19 cellular contexts compared by ENCODE assay signal in the genomic region with DNA sequence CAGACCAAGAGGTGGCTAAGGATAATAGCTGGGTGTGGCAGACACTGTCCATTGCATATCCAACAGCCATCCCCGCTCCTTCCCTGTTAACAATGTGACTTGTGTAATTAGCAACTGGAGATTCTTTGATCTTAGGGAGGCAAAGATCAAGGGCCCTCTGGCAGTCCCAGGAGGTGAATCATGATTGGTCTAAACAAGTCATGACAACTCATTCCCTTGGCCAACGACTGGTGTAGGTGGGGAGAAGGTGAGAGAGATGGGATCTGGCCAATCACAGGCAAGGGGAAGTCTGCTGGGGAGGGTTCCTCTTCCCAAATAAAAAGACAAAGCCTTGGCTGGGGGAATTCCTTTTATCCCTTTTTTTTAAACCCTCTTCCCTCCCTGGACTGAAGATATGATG. TPM values are rescaled to one million over a fixed set of nuclear protein-coding genes. Genes with fewer than 3 reads are reported as not detected.
DNase-seq lines count a peak whose midpoint lies in the region; TF ChIP-seq lines count a peak whose summit lies in the region.
"Had no signal": no experiment of that assay in that cellular context is flagged by ENCODE, and none has a peak within 500 bp of the region (broad histone marks: within the 10 kb centered on the region; RNA-seq: fewer than 3 reads in every experiment).

No MANE protein-coding gene starts in this region.

- H3K4me1 ChIP-seq in esophagus squamous epithelium (peaks cover 14 to 41% (median 29%) of the 10 kb centered on the region in 3 donors), sigmoid colon (peaks cover 0 to 17% (median 15%) of the 10 kb centered on the region in 4 donors)

- TF ChIP-seq POLR2A in esophagus squamous epithelium (IDR thresholded peaks at IDR 0.05) (no peak), sigmoid colon (IDR thresholded peaks at IDR 0.05) (no peak)

- no peak for TF ChIP-seq CTCF in RWPE1 (conservative IDR thresholded peaks at IDR 0.05; ENCODE audit: low read depth)
- TF ChIP-seq CTCF in esophagus squamous epithelium (IDR thresholded peaks at IDR 0.05) = no peak
- no peak for TF ChIP-seq CTCF in sigmoid colon (IDR thresholded peaks at IDR 0.05)

- POLR2A ChIA-PET in RWPE1 (lab: Yijun Ruan, JAX; ENCODE audit: low non-redundant PET) = no interaction called here

- CTCF ChIA-PET in RWPE1 (lab: Yijun Ruan, JAX) = no interaction called here

- H3K9me3 ChIP-seq in esophagus squamous epithelium = no peaks in the 10 kb centered on the region
- no peaks in the 10 kb centered on the region for H3K9me3 ChIP-seq in sigmoid colon
- H3K9me3 ChIP-seq: SJCRH30 had no signal

- peak; percentile 14 for DNase-seq in activated effector memory CD4-positive, alpha-beta T cell treated with anti-CD3 and anti-CD28 coated beads, Interleukin-2, amount 50 U/mL, for 16 hours
- no peak for DNase-seq in activated effector memory CD4-positive, alpha-beta T cell treated with Interleukin-2 at 50 U/mL for 16 hours
- peak; percentile 55 for DNase-seq in RWPE1 (ENCODE audit: low spot score)
- no peak for DNase-seq in esophagus squamous epithelium (lab: John Stamatoyannopoulos, UW)
- DNase-seq in sigmoid colon = peak; percentile 10
- no peak for DNase-seq in RPMI8226
- DNase-seq in COLO829 (ENCODE audit: low spot score) = no peak
- no peak for DNase-seq in stimulated activated CD8-positive, alpha-beta memory T cell treated with anti-CD3 and anti-CD28 coated beads, Interleukin-4, amount 100 ng/mL, for 48 hours
- DNase-seq: C1 segment of cervical spinal cord, COR-L47, DMS79, GM23248, MM.1S, NCI-H1105, NCI-H1694 treated with DMSO at 0.1 percent for 48 hours, NCI-H446 treated with DMSO at 0.1 percent for 48 hours, NCI-H82, SJCRH30 had no signal

- no peaks in the 10 kb centered on the region for H3K36me3 ChIP-seq in esophagus squamous epithelium
- no peaks in the 10 kb centered on the region for H3K36me3 ChIP-seq in sigmoid colon
- H3K36me3 ChIP-seq: SJCRH30 had no signal

- intact Hi-C loops in esophagus squamous epithelium (cut with DNase I) (no loop called here), sigmoid colon (cut with DNase I) (no loop called here)

- WGBS in esophagus squamous epithelium, 2 donors = 28 to 46% methylated on average over 2 of the region's 2 CpGs
- 14 to 63% methylated on average over 2 of the region's 2 CpGs for WGBS in sigmoid colon, 2 donors

- TF ChIP-seq EP300 in sigmoid colon (IDR thresholded peaks at IDR 0.05) = no peak

- H3K27ac ChIP-seq in RWPE1 = no peak overlapping the region
- H3K27ac ChIP-seq in esophagus squamous epithelium = peak overlapping the region in 3 of 4 donors; percentile 19 to 90 (median 72)
- H3K27ac ChIP-seq in sigmoid colon = no peak overlapping the region
- H3K27ac ChIP-seq: GM23248, KMS-11, SJCRH30 had no signal

- H3K4me3 ChIP-seq in esophagus squamous epithelium (no peak overlapping the region), sigmoid colon (no peak overlapping the region)
- H3K4me3 ChIP-seq: GM23248, SJCRH30 had no signal

- no peaks in the 10 kb centered on the region for H3K27me3 ChIP-seq in esophagus squamous epithelium
- no peaks in the 10 kb centered on the region for H3K27me3 ChIP-seq in sigmoid colon
- H3K27me3 ChIP-seq: SJCRH30 had no signal

RNA-seq across cellular contexts. Expression of a gene that starts 46.2 kb away (rescaled TPM):
- 100 to 1,000 TPM in 3 of 4 donors, 10 to 100 TPM in 1; 87.8 to 139 (median 111) TPM for total RNA-seq in esophagus squamous epithelium
- 10 to 100 TPM in 2 of 4 donors, 1 to 10 TPM in 2; 7.8 to 11.4 (median 10.3) TPM for total RNA-seq in sigmoid colon
- polyA plus RNA-seq in sigmoid colon = 100 to 1,000 TPM in 2 of 3 donors, 10 to 100 TPM in 1; 56.5 to 147 (median 105) TPM

Comparison
In these comparisons a context has a peak if more than half of its experiments do, and no peak if none do; other contexts are left out.
1. DNase-seq: peak in activated effector memory CD4-positive, alpha-beta T cell treated with anti-CD3 and anti-CD28 coated beads, Interleukin-2, amount 50 U/mL, for 16 hours (single experiment), RWPE1 (single experiment) and sigmoid colon (single experiment); none in activated effector memory CD4-positive, alpha-beta T cell treated with Interleukin-2 at 50 U/mL for 16 hours (single experiment), esophagus squamous epithelium (single experiment), RPMI8226 (single experiment), COLO829 (single experiment) and stimulated activated CD8-positive, alpha-beta memory T cell treated with anti-CD3 and anti-CD28 coated beads, Interleukin-4, amount 100 ng/mL, for 48 hours (single experiment).
2. H3K27ac ChIP-seq: peak in esophagus squamous epithelium (3 of 4); none in RWPE1 (single experiment) and sigmoid colon (0 of 4).
3. RNA of a gene that starts 46.2 kb away (total RNA-seq): 87.8 to 139 TPM in esophagus squamous epithelium; 7.8 to 11.4 TPM in sigmoid colon; every median in the first group is over 4 times any median in the second.